Comparison of ENCODE assay signal across 8 cellular contexts in genomic region chr11:45016446-45016845, GRCh38.
DNase-seq lines count a peak whose midpoint lies in the region; ATAC-seq and TF ChIP-seq lines count a peak whose summit lies in the region.
"Not testable (repeated sequence)": the region's sequence is repeated elsewhere in the genome, so short reads cannot be mapped to it uniquely, and the experiment has no call there.

No MANE protein-coding gene starts in this region.

- H3K9me3 ChIP-seq in BLaER1 = peaks cover 21% of the 10 kb centered on the region
- H3K9me3 ChIP-seq in GM23248 (ENCODE audit: low read depth); fibroblast of lung (ENCODE audit: control insufficient read depth, insufficient read depth, low read depth, low read length); mesenchymal stem cell (ENCODE audit: control insufficient read depth, low read length): not testable (repeated sequence)

- H2AK5ac ChIP-seq in mesenchymal stem cell (ENCODE audit: low read length, severe bottlenecking) = not testable (repeated sequence)

- not testable (repeated sequence) for H3K23ac ChIP-seq in mesenchymal stem cell (ENCODE audit: low read length in 2 of 2)

- H3K4me1 ChIP-seq in BLaER1 = peaks cover 48% of the 10 kb centered on the region
- H3K4me1 ChIP-seq in GM23248 (ENCODE audit: insufficient read depth) = peaks cover 23% of the 10 kb centered on the region
- peaks cover 11% of the 10 kb centered on the region for H3K4me1 ChIP-seq in fibroblast of lung (ENCODE audit: control insufficient read depth, extremely low read depth, insufficient read depth, low read length)
- not testable (repeated sequence) for H3K4me1 ChIP-seq in mesenchymal stem cell (ENCODE audit: control insufficient read depth, insufficient read depth, low read depth, low read length)

- H2BK12ac ChIP-seq in mesenchymal stem cell (ENCODE audit: low read length in 2 of 2) = not testable (repeated sequence)

- CTCF ChIA-PET in activated B cell treated with CpG ODN at 0.5 μM for 24 hours (lab: Charles Lee) = interaction anchor here (0.7 to 1.4 kb wide), 3 partner anchors 13 to 87 kb away, joined by 3 to 5 read pairs (median 4); no protein-coding TSS in a partner anchor

- H2BK15ac ChIP-seq in mesenchymal stem cell (ENCODE audit: low read depth, poor library complexity, severe bottlenecking) = not testable (repeated sequence)

- peak; percentile 59 for DNase-seq in GM23248
- peak; percentile 78 for DNase-seq in M059J (ENCODE audit: low read depth)
- not testable (repeated sequence) for DNase-seq in activated B cell treated with CpG ODN at 0.5 μM for 24 hours
- DNase-seq in astrocyte of the cerebellum (ENCODE audit: low read depth) = peak; percentile 8
- DNase-seq in fibroblast of lung (ENCODE audit: low read depth in 2 of 2) = peak; percentile 58 to 62
- DNase-seq in glomerular visceral epithelial cell (ENCODE audit: extremely low spot score) = peak; percentile 8
- peak; percentile 81 for DNase-seq in mesenchymal stem cell

- H4K91ac ChIP-seq in mesenchymal stem cell (ENCODE audit: low read length) = not testable (repeated sequence)

- 27 to 28% methylated on average over 4 of the region's 4 CpGs for WGBS in GM23248 (ENCODE audit: low coverage in 1 of 2, low lambda C conversion rate in 2 of 2, missing lambda C conversion rate in 2 of 2), 2 experiments
- WGBS in mesenchymal stem cell = 12% methylated on average over 2 of the region's 4 CpGs

- H3K79me1 ChIP-seq in mesenchymal stem cell (replicated peaks; ENCODE audit: low read length, poor library complexity, severe bottlenecking) = not testable (repeated sequence)

- H3K27ac ChIP-seq in BLaER1; fibroblast of lung (ENCODE audit: insufficient read depth, low read length); mesenchymal stem cell (ENCODE audit: low read length, poor library complexity, severe bottlenecking): not testable (repeated sequence)
- peak overlapping the region; percentile 59 for H3K27ac ChIP-seq in GM23248

- H3K36me3 Mint-ChIP-seq in activated B cell treated with CpG ODN at 0.5 μM for 24 hours (ENCODE audit: low read depth) = not testable (repeated sequence)

- not testable (repeated sequence) for H3K27me3 Mint-ChIP-seq in activated B cell treated with CpG ODN at 0.5 μM for 24 hours

- not testable (repeated sequence) for H3F3A ChIP-seq in GM23248 (ENCODE audit: insufficient read depth)

- H3K27me3 ChIP-seq in BLaER1; GM23248 (replicated peaks; ENCODE audit: insufficient read depth); fibroblast of lung (ENCODE audit: control insufficient read depth, insufficient read depth, low read length): not testable (repeated sequence)
- peaks cover 0 to 31% of the 10 kb centered on the region in 2 experiments for H3K27me3 ChIP-seq in mesenchymal stem cell (ENCODE audit: control insufficient read depth in 1 of 2, insufficient read depth in 1 of 2, low read length in 2 of 2)

- POLR2A ChIA-PET in activated B cell treated with CpG ODN at 0.5 μM for 24 hours (lab: Charles Lee) = interaction anchor here (1.7 kb wide), 2 partner anchors 10 to 13 kb away, joined by 7 to 9 read pairs; no protein-coding TSS in a partner anchor

- in situ Hi-C loops in GM23248 (cut with MboI); astrocyte of the cerebellum (cut with HindIII; ENCODE audit: low sequenced_read_pairs): not testable (repeated sequence)

- H3K36me3 ChIP-seq in BLaER1; GM23248 (ENCODE audit: low read depth); fibroblast of lung (ENCODE audit: control insufficient read depth, insufficient read depth, low read length); mesenchymal stem cell (ENCODE audit: control insufficient read depth in 1 of 2, insufficient read depth in 2 of 2, low read depth in 1 of 2, low read length in 2 of 2): not testable (repeated sequence)

- H3K4me3 Mint-ChIP-seq in activated B cell treated with CpG ODN at 0.5 μM for 24 hours = not testable (repeated sequence)

- H3K4me3 ChIP-seq in BLaER1; GM23248; astrocyte of the cerebellum (ENCODE audit: low read depth, low read length); fibroblast of lung (replicated peaks in 1 of 4; ENCODE audit: control extremely low read depth in 1 of 4, insufficient read depth in 1 of 4, low read depth in 3 of 4, low read length in 4 of 4); mesenchymal stem cell (ENCODE audit: insufficient read depth in 1 of 2, low read depth in 1 of 2, low read length in 2 of 2): not testable (repeated sequence)

- peak overlapping the region; percentile 3; the same call in 1 of the 2 replicates for H2AFZ ChIP-seq in GM23248
- H2AFZ ChIP-seq in fibroblast of lung (ENCODE audit: low read length); mesenchymal stem cell (ENCODE audit: low read depth, low read length): not testable (repeated sequence)

- intact Hi-C loops in activated B cell treated with CpG ODN at 0.5 μM for 24 hours (cut with micrococcal nuclease) = loop anchor here (2.0 kb wide), 1 partner anchor 18 kb away; no protein-coding TSS in a partner anchor

- H4K8ac ChIP-seq in mesenchymal stem cell (ENCODE audit: low read length) = not testable (repeated sequence)

- H3K9me2 ChIP-seq in GM23248 (ENCODE audit: insufficient read depth) = not testable (repeated sequence)

- not testable (repeated sequence) for TF ChIP-seq CTCF in activated B cell treated with CpG ODN at 0.5 μM for 24 hours (IDR thresholded peaks at IDR 0.05); astrocyte of the cerebellum (IDR thresholded peaks at IDR 0.05; ENCODE audit: low read depth, low read length, missing control alignments); fibroblast of lung (conservative IDR thresholded peaks at IDR 0.05 in 1 of 2, IDR thresholded peaks at IDR 0.05 in 1 of 2; ENCODE audit: low read depth in 1 of 2, low read length in 2 of 2)

- H3K79me2 ChIP-seq in GM23248 (ENCODE audit: insufficient read depth); fibroblast of lung (ENCODE audit: control insufficient read depth, insufficient read depth, low read length): not testable (repeated sequence)

- H3K18ac ChIP-seq in mesenchymal stem cell (ENCODE audit: low read depth in 1 of 2, low read length in 2 of 2) = not testable (repeated sequence)

- H4K20me1 ChIP-seq in BLaER1; GM23248 (ENCODE audit: insufficient read depth); fibroblast of lung (ENCODE audit: control insufficient read depth, extremely low read depth, insufficient read depth, low read length): not testable (repeated sequence)

- H2BK120ac ChIP-seq in mesenchymal stem cell (ENCODE audit: low read depth, low read length) = not testable (repeated sequence)

- H3K14ac ChIP-seq in mesenchymal stem cell (ENCODE audit: low read length in 2 of 2) = not testable (repeated sequence)

- H3K9me3 Mint-ChIP-seq in activated B cell treated with CpG ODN at 0.5 μM for 24 hours = not testable (repeated sequence)

- not testable (repeated sequence) for H3K9ac ChIP-seq in BLaER1; fibroblast of lung (ENCODE audit: insufficient read depth, low read length); mesenchymal stem cell (ENCODE audit: low read length)
- H3K9ac ChIP-seq in GM23248 = peak overlapping the region; percentile 40; the same call in 1 of the 2 replicates

- not testable (repeated sequence) for H3K4ac ChIP-seq in mesenchymal stem cell (ENCODE audit: low read depth in 1 of 2, low read length in 2 of 2)

- ATAC-seq in activated B cell treated with CpG ODN at 0.5 μM for 24 hours (ENCODE audit: low read depth) = not testable (repeated sequence)

- H2BK5ac ChIP-seq in mesenchymal stem cell (ENCODE audit: low read depth, low read length, poor library complexity, severe bottlenecking) = not testable (repeated sequence)

- peaks cover 21% of the 10 kb centered on the region for H3K4me1 Mint-ChIP-seq in activated B cell treated with CpG ODN at 0.5 μM for 24 hours

- peak overlapping the region; percentile 14 for H3K27ac Mint-ChIP-seq in activated B cell treated with CpG ODN at 0.5 μM for 24 hours

- H3K4me2 ChIP-seq in BLaER1 (peak overlapping the region; percentile 17; the same call in 1 of the 2 replicates), GM23248 (ENCODE audit: unreplicated experiment) (peak overlapping the region; percentile 54)
- H3K4me2 ChIP-seq in fibroblast of lung (ENCODE audit: extremely low read depth, insufficient read depth, low read length); mesenchymal stem cell (ENCODE audit: low read length, poor library complexity, severe bottlenecking): not testable (repeated sequence)
